Comparison of ENCODE assay signal across 1 cellular context in the genomic region with DNA sequence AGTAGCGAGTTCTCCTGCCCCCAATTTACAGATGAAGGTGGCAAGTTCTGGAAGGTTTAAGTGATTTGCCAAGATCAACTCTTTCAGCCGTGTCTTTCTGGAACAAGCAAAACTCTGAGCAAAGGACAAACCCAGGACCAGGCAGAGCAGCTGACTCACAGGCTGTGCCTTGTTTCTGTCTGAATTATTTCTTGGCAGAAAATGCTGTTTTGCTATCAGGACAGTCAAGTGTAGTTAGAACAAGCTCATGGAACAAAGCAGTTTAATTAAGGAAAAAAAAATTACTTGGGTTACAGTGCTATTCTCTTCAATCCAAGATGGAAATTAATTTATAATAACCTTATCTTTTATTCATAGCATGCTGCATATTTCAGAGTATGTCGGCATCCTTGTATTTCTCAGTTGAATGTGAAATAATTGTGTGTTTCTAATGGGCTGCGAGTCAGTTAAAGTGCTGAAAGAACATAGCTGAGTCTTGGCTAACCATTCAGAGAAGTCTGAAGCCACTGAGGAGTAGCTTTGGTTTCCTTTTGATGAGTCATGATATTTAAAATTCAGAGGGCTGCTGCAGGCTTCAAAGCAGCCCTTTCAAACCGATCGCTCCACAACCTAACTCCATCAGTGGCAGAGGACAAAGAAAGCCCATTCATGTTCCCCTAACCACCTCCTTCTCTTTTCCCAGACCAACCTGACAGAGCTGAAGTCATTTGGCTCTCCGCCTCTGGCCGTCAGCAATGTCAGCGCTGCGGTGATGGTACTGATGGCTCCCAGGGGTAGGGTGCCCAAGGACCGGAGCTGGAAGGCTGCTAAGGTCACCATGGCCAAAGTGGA.
TF ChIP-seq lines count a peak whose summit lies in the region.

No MANE protein-coding gene starts in this region.

TF ChIP-seq in SK-N-SH treated with all-trans-retinoic acid at 6 μM for 48 hours, 23 proteins besides CTCF, POLR2A, EP300 and RAD21 (continued from another document):
- TF ChIP-seq, protein P1, sequence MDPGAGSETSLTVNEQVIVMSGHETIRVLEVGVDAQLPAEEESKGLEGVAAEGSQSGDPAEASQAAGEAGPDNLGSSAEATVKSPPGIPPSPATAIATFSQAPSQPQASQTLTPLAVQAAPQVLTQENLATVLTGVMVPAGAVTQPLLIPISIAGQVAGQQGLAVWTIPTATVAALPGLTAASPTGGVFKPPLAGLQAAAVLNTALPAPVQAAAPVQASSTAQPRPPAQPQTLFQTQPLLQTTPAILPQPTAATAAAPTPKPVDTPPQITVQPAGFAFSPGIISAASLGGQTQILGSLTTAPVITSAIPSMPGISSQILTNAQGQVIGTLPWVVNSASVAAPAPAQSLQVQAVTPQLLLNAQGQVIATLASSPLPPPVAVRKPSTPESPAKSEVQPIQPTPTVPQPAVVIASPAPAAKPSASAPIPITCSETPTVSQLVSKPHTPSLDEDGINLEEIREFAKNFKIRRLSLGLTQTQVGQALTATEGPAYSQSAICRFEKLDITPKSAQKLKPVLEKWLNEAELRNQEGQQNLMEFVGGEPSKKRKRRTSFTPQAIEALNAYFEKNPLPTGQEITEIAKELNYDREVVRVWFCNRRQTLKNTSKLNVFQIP (CRISPR knock-in tag; IDR thresholded peaks at IDR 0.05; ENCODE audit: borderline replicate concordance, low read depth): no peak
- TF ChIP-seq ZFP30 (CRISPR knock-in tag; IDR thresholded peaks at IDR 0.05) (no peak), RARB (CRISPR knock-in tag; IDR thresholded peaks at IDR 0.05) (no peak), BACH2 (CRISPR knock-in tag; IDR thresholded peaks at IDR 0.05; ENCODE audit: borderline replicate concordance) (no peak), PPARA (CRISPR knock-in tag; IDR thresholded peaks at IDR 0.05; ENCODE audit: borderline replicate concordance) (no peak), ZNF8 (CRISPR knock-in tag; IDR thresholded peaks at IDR 0.05) (no peak), ZC3H10 (CRISPR knock-in tag; IDR thresholded peaks at IDR 0.05) (no peak)
- TF ChIP-seq, protein P2, sequence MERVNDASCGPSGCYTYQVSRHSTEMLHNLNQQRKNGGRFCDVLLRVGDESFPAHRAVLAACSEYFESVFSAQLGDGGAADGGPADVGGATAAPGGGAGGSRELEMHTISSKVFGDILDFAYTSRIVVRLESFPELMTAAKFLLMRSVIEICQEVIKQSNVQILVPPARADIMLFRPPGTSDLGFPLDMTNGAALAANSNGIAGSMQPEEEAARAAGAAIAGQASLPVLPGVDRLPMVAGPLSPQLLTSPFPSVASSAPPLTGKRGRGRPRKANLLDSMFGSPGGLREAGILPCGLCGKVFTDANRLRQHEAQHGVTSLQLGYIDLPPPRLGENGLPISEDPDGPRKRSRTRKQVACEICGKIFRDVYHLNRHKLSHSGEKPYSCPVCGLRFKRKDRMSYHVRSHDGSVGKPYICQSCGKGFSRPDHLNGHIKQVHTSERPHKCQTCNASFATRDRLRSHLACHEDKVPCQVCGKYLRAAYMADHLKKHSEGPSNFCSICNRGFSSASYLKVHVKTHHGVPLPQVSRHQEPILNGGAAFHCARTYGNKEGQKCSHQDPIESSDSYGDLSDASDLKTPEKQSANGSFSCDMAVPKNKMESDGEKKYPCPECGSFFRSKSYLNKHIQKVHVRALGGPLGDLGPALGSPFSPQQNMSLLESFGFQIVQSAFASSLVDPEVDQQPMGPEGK (CRISPR knock-in tag; IDR thresholded peaks at IDR 0.05; ENCODE audit: borderline replicate concordance): no peak
